8 cellular contexts compared by ENCODE assay signal in the genomic region with DNA sequence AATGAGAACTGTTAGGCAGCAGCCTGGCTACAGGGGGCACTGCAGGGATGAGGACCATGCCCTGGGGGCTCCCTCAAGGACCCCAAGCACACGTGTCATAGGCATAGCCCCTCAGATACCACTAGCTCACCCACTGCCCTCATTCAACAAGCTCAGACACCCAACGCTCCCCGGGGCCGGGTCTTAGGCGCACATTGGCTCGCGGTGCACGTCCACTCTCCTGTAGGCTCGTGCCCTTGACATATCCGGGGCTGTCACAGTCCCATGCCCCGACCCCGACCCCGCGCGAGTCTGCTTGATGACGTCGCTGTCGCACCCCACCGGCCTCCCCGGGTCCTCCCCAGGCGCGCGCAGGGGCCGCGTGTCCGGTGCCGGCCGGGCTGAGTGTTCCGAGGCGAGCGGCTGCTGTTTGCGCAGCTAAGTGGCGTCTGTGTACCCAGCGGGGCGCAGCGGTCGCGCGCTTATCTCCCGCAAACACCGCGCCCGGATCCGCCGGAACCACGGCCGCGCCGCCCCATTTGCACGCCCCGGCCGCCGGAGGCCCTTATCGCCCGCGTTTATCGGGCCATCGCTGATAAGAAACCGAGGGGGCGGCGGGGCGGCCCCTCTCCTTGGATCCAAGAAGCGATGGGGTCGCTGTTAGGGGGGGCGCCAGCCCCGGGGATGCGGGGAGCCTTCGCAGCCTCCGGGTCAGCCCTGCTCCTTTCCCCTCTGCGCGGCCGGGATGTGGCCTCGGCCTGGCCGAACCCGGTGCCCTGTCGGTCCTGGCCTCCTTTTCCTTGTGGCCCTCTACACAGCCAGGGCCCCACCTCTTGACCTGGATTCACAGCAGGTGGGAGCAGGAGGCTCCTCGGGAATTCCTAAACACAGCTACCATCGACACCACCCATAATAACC. TPM values are rescaled to one million over a fixed set of nuclear protein-coding genes. Genes with fewer than 3 reads are reported as not detected.
DNase-seq lines count a peak whose midpoint lies in the region; ATAC-seq, FAIRE-seq and TF ChIP-seq lines count a peak whose summit lies in the region.

No MANE protein-coding gene starts in this region.

- H3K4me1 ChIP-seq in HepG2 (ENCODE audit: insufficient read depth, low read length) (peaks cover 23% of the 10 kb centered on the region), thyroid gland (peaks cover 22 to 36% of the 10 kb centered on the region in 2 donors)

- H3K4me1 Mint-ChIP-seq in activated CD4-positive, alpha-beta memory T cell treated with anti-CD3 and anti-CD28 coated beads, Interleukin-2, amount 10 ng/mL, durations not matched to agents 7 days and 5 days, result peaks cover 20% of the 10 kb centered on the region
- no peaks in the 10 kb centered on the region for H3K4me1 Mint-ChIP-seq in activated CD4-positive, alpha-beta memory T cell treated with anti-CD3 and anti-CD28 coated beads for 36 hours (ENCODE audit: low read depth)

- peaks cover 64% of the 10 kb centered on the region for H3K27me3 Mint-ChIP-seq in activated CD4-positive, alpha-beta memory T cell treated with anti-CD3 and anti-CD28 coated beads, Interleukin-2, amount 10 ng/mL, durations not matched to agents 7 days and 5 days
- H3K27me3 Mint-ChIP-seq in activated CD4-positive, alpha-beta memory T cell treated with anti-CD3 and anti-CD28 coated beads for 36 hours, result peaks cover 29% of the 10 kb centered on the region

- no peaks in the 10 kb centered on the region for H3K79me2 ChIP-seq in HepG2 (ENCODE audit: insufficient read depth, low read length)

- no peaks in the 10 kb centered on the region for H3K9me3 Mint-ChIP-seq in activated CD4-positive, alpha-beta memory T cell treated with anti-CD3 and anti-CD28 coated beads, Interleukin-2, amount 10 ng/mL, durations not matched to agents 7 days and 5 days
- H3K9me3 Mint-ChIP-seq in activated CD4-positive, alpha-beta memory T cell treated with anti-CD3 and anti-CD28 coated beads for 36 hours, result no peaks in the 10 kb centered on the region

- H2AFZ ChIP-seq in HepG2 (ENCODE audit: low read length), result no peak overlapping the region

- TF ChIP-seq POLR2A in HepG2 (IDR thresholded peaks at IDR 0.05; ENCODE audit: insufficient read depth in 1 of 2, low read depth in 2 of 2, low read length in 2 of 2) (no peak), thyroid gland (IDR thresholded peaks at IDR 0.05) (peak in 1 of 2 donors; percentile 55)

- peak; percentile 93 for ATAC-seq in HepG2
- ATAC-seq in HG03175 (IDR thresholded peaks at IDR 0.05; ENCODE audit: unreplicated experiment), result no peak

- POLR2A ChIA-PET in activated CD4-positive, alpha-beta memory T cell treated with anti-CD3 and anti-CD28 coated beads, Interleukin-2, amount 10 ng/mL, durations not matched to agents 7 days and 5 days (lab: Charles Lee), result no interaction called here
- POLR2A ChIA-PET in activated CD4-positive, alpha-beta memory T cell treated with anti-CD3 and anti-CD28 coated beads for 36 hours (lab: Charles Lee), result interaction anchor here (0.9 kb wide), 1 partner anchor 12 kb away, joined by 3 read pairs; no protein-coding TSS in a partner anchor
- POLR2A ChIA-PET in HepG2 (lab: Yijun Ruan, JAX), result interaction anchor here (1.2 to 2.2 kb wide), 3 partner anchors 10 to 18 kb away, joined by 5 to 15 read pairs (median 5); no protein-coding TSS in a partner anchor

- H3K4me3 Mint-ChIP-seq in activated CD4-positive, alpha-beta memory T cell treated with anti-CD3 and anti-CD28 coated beads, Interleukin-2, amount 10 ng/mL, durations not matched to agents 7 days and 5 days, result no peak overlapping the region
- no peak overlapping the region for H3K4me3 Mint-ChIP-seq in activated CD4-positive, alpha-beta memory T cell treated with anti-CD3 and anti-CD28 coated beads for 36 hours

- no peaks in the 10 kb centered on the region for H3K36me3 ChIP-seq in HepG2 (replicated peaks in 1 of 2; ENCODE audit: control insufficient read depth in 1 of 2, insufficient read depth in 2 of 2, low read length in 2 of 2)
- H3K36me3 ChIP-seq in thyroid gland, result no peaks in the 10 kb centered on the region

- H3K4me2 ChIP-seq in HepG2 (ENCODE audit: low read depth, low read length), result peak overlapping the region; percentile 86

- intact Hi-C loops in activated CD4-positive, alpha-beta memory T cell treated with anti-CD3 and anti-CD28 coated beads for 36 hours (cut with micrococcal nuclease), result no loop called here
- intact Hi-C loops in HepG2 (cut with micrococcal nuclease; ENCODE audit: unreplicated experiment) (no loop called here), thyroid gland (cut with DNase I) (no loop called here)

- H3K4me3 ChIP-seq in astrocyte of the cerebellum (ENCODE audit: low read depth, low read length) (peak overlapping the region; percentile 30), HepG2 (replicated peaks in 1 of 3; ENCODE audit: insufficient read depth in 1 of 3, low read depth in 2 of 3, low read length in 3 of 3) (peak overlapping the region; percentile 41 to 72 (median 51)), thyroid gland (replicated peaks in 1 of 3) (peak overlapping the region in 1 of 3 donors; percentile 31)

- TF ChIP-seq RAD21 in HepG2 (CRISPR knock-in tag; IDR thresholded peaks at IDR 0.05), result peak; percentile 10; the same call in 1 of the 2 replicates

- no peak for FAIRE-seq in HepG2 (lab: Jason Lieb, UNC)

- H3K9me3 ChIP-seq in HepG2 (ENCODE audit: low read length) (no peaks in the 10 kb centered on the region), thyroid gland (no peaks in the 10 kb centered on the region)

- in situ Hi-C loops in astrocyte of the cerebellum (cut with HindIII; ENCODE audit: low sequenced_read_pairs), result no loop called here
- in situ Hi-C loops in HepG2 (cut with HindIII; ENCODE audit: extremely low pct_ligation_motif_present, low pct_unique_long_range_greater_than_20kb), result no loop called here

- no peak overlapping the region for H3K27ac Mint-ChIP-seq in activated CD4-positive, alpha-beta memory T cell treated with anti-CD3 and anti-CD28 coated beads, Interleukin-2, amount 10 ng/mL, durations not matched to agents 7 days and 5 days
- H3K27ac Mint-ChIP-seq in activated CD4-positive, alpha-beta memory T cell treated with anti-CD3 and anti-CD28 coated beads for 36 hours, result no peak overlapping the region

- no peaks in the 10 kb centered on the region for H3K36me3 Mint-ChIP-seq in activated CD4-positive, alpha-beta memory T cell treated with anti-CD3 and anti-CD28 coated beads, Interleukin-2, amount 10 ng/mL, durations not matched to agents 7 days and 5 days (ENCODE audit: low read depth)
- no peaks in the 10 kb centered on the region for H3K36me3 Mint-ChIP-seq in activated CD4-positive, alpha-beta memory T cell treated with anti-CD3 and anti-CD28 coated beads for 36 hours

- 2% methylated on average over 20 of the region's 78 CpGs for whole genome bisulfite sequencing in HepG2 (ENCODE audit: low lambda C conversion rate)
- 3 to 12% methylated on average over 16 to 45 of the region's 78 CpGs for WGBS in thyroid gland, 2 donors

- TF ChIP-seq EP300 in HepG2 (IDR thresholded peaks at IDR 0.05; ENCODE audit: low read depth in 2 of 2, low read length in 2 of 2) (peak in 1 of 2 experiments; percentile 77; a peak in 2 of 4 replicates), HepG2 (CRISPR knock-in tag; IDR thresholded peaks at IDR 0.05; ENCODE audit: borderline replicate concordance) (peak; percentile 81; the same call in 1 of the 2 replicates)

- peak overlapping the region; percentile 42; the same call in 1 of the 2 replicates for H3K9ac ChIP-seq in HepG2 (ENCODE audit: insufficient read depth, low read depth, low read length)

- peak; percentile 21 for DNase-seq in activated CD4-positive, alpha-beta memory T cell treated with anti-CD3 and anti-CD28 coated beads, Interleukin-2, amount 10 ng/mL, durations not matched to agents 7 days and 5 days
- DNase-seq in activated CD4-positive, alpha-beta memory T cell treated with anti-CD3 and anti-CD28 coated beads for 36 hours, result no peak
- no peak for DNase-seq in astrocyte of the cerebellum (ENCODE audit: low read depth)
- DNase-seq in HepG2 (ENCODE audit: low spot score), result peak; percentile 67
- peak; percentile 67 to 68 for DNase-seq in thyroid gland
- no peak for DNase-seq in dedifferentiated amniotic fluid mesenchymal stem cell (ENCODE audit: extremely low spot score)
- DNase-seq in AML-193 (lab: John Stamatoyannopoulos, UW), result no peak

- peak; percentile 28 for TF ChIP-seq CTCF in astrocyte of the cerebellum (IDR thresholded peaks at IDR 0.05; ENCODE audit: low read depth, low read length, missing control alignments)
- TF ChIP-seq CTCF in HepG2 (CRISPR knock-in tag; IDR thresholded peaks at IDR 0.05), result peak; percentile 60
- peak in 4 of 6 experiments; percentile 13 to 44 (median 38) for TF ChIP-seq CTCF in thyroid gland (IDR thresholded peaks at IDR 0.05)

- no peaks in the 10 kb centered on the region for H4K20me1 ChIP-seq in HepG2 (ENCODE audit: insufficient read depth, low read length)

- BruUV-seq in HepG2 (replicated peaks; lab: Mats Ljungman, UMichigan), result no TSS peak

- H3K27ac ChIP-seq in HepG2 (ENCODE audit: extremely low read length, insufficient read depth, low read length), result no peak overlapping the region
- peak overlapping the region; percentile 7 to 91 (median 80) for H3K27ac ChIP-seq in thyroid gland

- H3K27me3 ChIP-seq in HepG2 (ENCODE audit: control insufficient read depth in 1 of 2, insufficient read depth in 2 of 2, low read length in 2 of 2) (peaks cover 6 to 79% of the 10 kb centered on the region in 2 experiments), thyroid gland (no peaks in the 10 kb centered on the region)

- CTCF ChIA-PET in activated CD4-positive, alpha-beta memory T cell treated with anti-CD3 and anti-CD28 coated beads, Interleukin-2, amount 10 ng/mL, durations not matched to agents 7 days and 5 days (lab: Charles Lee), result interaction anchor here (0.6 to 1.4 kb wide), 2 partner anchors 14 to 198 kb away, joined by 3 to 5 read pairs; no protein-coding TSS in a partner anchor
- CTCF ChIA-PET in activated CD4-positive, alpha-beta memory T cell treated with anti-CD3 and anti-CD28 coated beads for 36 hours (lab: Charles Lee), result interaction anchor here (1.0 to 2.5 kb wide), 5 partner anchors 10 to 137 kb away, joined by 3 to 9 read pairs (median 3); partner anchors contain the start of gene CD300LG
- CTCF ChIA-PET in HepG2 (lab: Yijun Ruan, JAX; ENCODE audit: low intra/inter-chr PET ratio, low total read pairs), result interaction anchor here (1.1 kb wide), 1 partner anchor 40 kb away, joined by 4 read pairs; no protein-coding TSS in a partner anchor

RNA-seq across cellular contexts. Expression of gene NAGS, which starts 20.7 kb away (rescaled TPM):
- 1 to 10 TPM; 1.5 TPM for total RNA-seq in activated CD4-positive, alpha-beta memory T cell treated with anti-CD3 and anti-CD28 coated beads, Interleukin-2, amount 10 ng/mL, durations not matched to agents 7 days and 5 days
- total RNA-seq in activated CD4-positive, alpha-beta memory T cell treated with anti-CD3 and anti-CD28 coated beads for 36 hours, result 1 to 10 TPM; 1.5 to 1.7 TPM
- total RNA-seq in HepG2 (2016; rRNA removed; fragmentation: Illumina TruSeq; extraction: Trizol), result 3.0 and 4.3 TPM in 2 replicates
- 1.2 TPM in 2 replicates for total RNA-seq in HepG2 (2016; cell fraction: cytosol; rRNA removed; fragmentation: Illumina TruSeq; extraction: Trizol; ENCODE audit: low read depth)
- 2.8 and 4.3 TPM in 2 replicates for total RNA-seq in HepG2 (2016; cell fraction: insoluble cytoplasmic fraction; rRNA removed; fragmentation: Illumina TruSeq; extraction: Trizol)
- 2.2 and 2.3 TPM in 2 replicates for total RNA-seq in HepG2 (2016; cell fraction: membrane; rRNA removed; fragmentation: Illumina TruSeq; extraction: Trizol)
- total RNA-seq in HepG2 (2016; cell fraction: nucleus; rRNA removed; fragmentation: Illumina TruSeq; extraction: Trizol), result 2.6 and 2.8 TPM in 2 replicates
- polyA plus RNA-seq in HepG2 (2011; rRNA removed), result 5.1 and 10.3 TPM in 2 replicates
- 5.9 and 6.6 TPM in 2 replicates for polyA plus RNA-seq in HepG2 (2011; cell fraction: cytosol; rRNA removed)
- polyA plus RNA-seq in HepG2 (2011; cell fraction: nucleus; rRNA removed), result 13.6 and 19.6 TPM in 2 replicates
- 2.8 and 7.9 TPM in 2 replicates for polyA plus RNA-seq in HepG2 (2012)
- polyA plus RNA-seq in HepG2 (2016; cell fraction: cytosol; fragmentation: Illumina TruSeq; extraction: Trizol; ENCODE audit: low read depth), result 0.93 and 1.1 TPM in 2 replicates
- 2.4 and 3.6 TPM in 2 replicates for polyA plus RNA-seq in HepG2 (2016; cell fraction: insoluble cytoplasmic fraction; fragmentation: Illumina TruSeq; extraction: Trizol; ENCODE audit: low read depth)
- 1.6 and 1.8 TPM in 2 replicates for polyA plus RNA-seq in HepG2 (2016; cell fraction: membrane; fragmentation: Illumina TruSeq; extraction: Trizol; ENCODE audit: low read depth)
- polyA plus RNA-seq in HepG2 (2016; cell fraction: nucleus; fragmentation: Illumina TruSeq; extraction: Trizol; ENCODE audit: insufficient read depth, low read depth), result 5.8 and 5.9 TPM in 2 replicates
- polyA minus RNA-seq in HepG2 (2011; rRNA and poly(A)+ RNA removed; ENCODE audit: low replicate concordance), result 0.82 and 14.6 TPM in 2 replicates
- 4.7 and 6.5 TPM in 2 replicates for polyA minus RNA-seq in HepG2 (2011; cell fraction: cytosol; rRNA and poly(A)+ RNA removed)
- polyA minus RNA-seq in HepG2 (2011; cell fraction: nucleus; rRNA and poly(A)+ RNA removed), result 4.0 and 9.2 TPM in 2 replicates
- total RNA-seq in thyroid gland, result 10 to 100 TPM; 11.9 to 19.2 (median 14.5) TPM

RNA-seq across cellular contexts. Expression of gene PYY, which starts 30.0 kb away (rescaled TPM):
- total RNA-seq in activated CD4-positive, alpha-beta memory T cell treated with anti-CD3 and anti-CD28 coated beads, Interleukin-2, amount 10 ng/mL, durations not matched to agents 7 days and 5 days, result not detected
- not detected for total RNA-seq in activated CD4-positive, alpha-beta memory T cell treated with anti-CD3 and anti-CD28 coated beads for 36 hours
- total RNA-seq in HepG2 (2016; rRNA removed; fragmentation: Illumina TruSeq; extraction: Trizol), result not detected in 2 replicates
- total RNA-seq in HepG2 (2016; cell fraction: cytosol; rRNA removed; fragmentation: Illumina TruSeq; extraction: Trizol; ENCODE audit: low read depth), result not detected in 2 replicates
- not detected in 2 replicates for total RNA-seq in HepG2 (2016; cell fraction: insoluble cytoplasmic fraction; rRNA removed; fragmentation: Illumina TruSeq; extraction: Trizol)
- not detected in 2 replicates for total RNA-seq in HepG2 (2016; cell fraction: membrane; rRNA removed; fragmentation: Illumina TruSeq; extraction: Trizol)
- not detected in 2 replicates for total RNA-seq in HepG2 (2016; cell fraction: nucleus; rRNA removed; fragmentation: Illumina TruSeq; extraction: Trizol)
- polyA plus RNA-seq in HepG2 (2011; rRNA removed), result 0.24 and 0.25 TPM in 2 replicates
- polyA plus RNA-seq in HepG2 (2011; cell fraction: cytosol; rRNA removed), result 0.21 and 0.30 TPM in 2 replicates
- 1.1 and 1.2 TPM in 2 replicates for polyA plus RNA-seq in HepG2 (2011; cell fraction: nucleus; rRNA removed)
- 0.32 TPM in 1 of 2 replicates, not detected in the other for polyA plus RNA-seq in HepG2 (2012)
- not detected in 2 replicates for polyA plus RNA-seq in HepG2 (2016; cell fraction: cytosol; fragmentation: Illumina TruSeq; extraction: Trizol; ENCODE audit: low read depth)
- not detected in 2 replicates for polyA plus RNA-seq in HepG2 (2016; cell fraction: insoluble cytoplasmic fraction; fragmentation: Illumina TruSeq; extraction: Trizol; ENCODE audit: low read depth)
- polyA plus RNA-seq in HepG2 (2016; cell fraction: membrane; fragmentation: Illumina TruSeq; extraction: Trizol; ENCODE audit: low read depth), result not detected in 2 replicates
- polyA plus RNA-seq in HepG2 (2016; cell fraction: nucleus; fragmentation: Illumina TruSeq; extraction: Trizol; ENCODE audit: insufficient read depth, low read depth), result not detected in 2 replicates
- not detected in 2 replicates for polyA minus RNA-seq in HepG2 (2011; rRNA and poly(A)+ RNA removed; ENCODE audit: low replicate concordance)
- polyA minus RNA-seq in HepG2 (2011; cell fraction: cytosol; rRNA and poly(A)+ RNA removed), result not detected in 2 replicates
- polyA minus RNA-seq in HepG2 (2011; cell fraction: nucleus; rRNA and poly(A)+ RNA removed), result not detected in 2 replicates
- total RNA-seq in thyroid gland, result 1 to 10 TPM in 1 of 4 donors, not detected in 3; 2.2 TPM

RNA-seq across cellular contexts. Expression of gene TMEM101, which starts 31.0 kb away (rescaled TPM):
- 10 to 100 TPM; 32.2 to 35.5 TPM for total RNA-seq in activated CD4-positive, alpha-beta memory T cell treated with anti-CD3 and anti-CD28 coated beads, Interleukin-2, amount 10 ng/mL, durations not matched to agents 7 days and 5 days
- 10 to 100 TPM; 27.6 to 28.2 TPM for total RNA-seq in activated CD4-positive, alpha-beta memory T cell treated with anti-CD3 and anti-CD28 coated beads for 36 hours
- total RNA-seq in HepG2 (2016; rRNA removed; fragmentation: Illumina TruSeq; extraction: Trizol) (50.0 and 72.0 TPM in 2 replicates), thyroid gland (10 to 100 TPM; 33.6 to 56.9 (median 45.0) TPM)
- 24.7 and 30.5 TPM in 2 replicates for total RNA-seq in HepG2 (2016; cell fraction: cytosol; rRNA removed; fragmentation: Illumina TruSeq; extraction: Trizol; ENCODE audit: low read depth)
- 50.9 and 73.7 TPM in 2 replicates for total RNA-seq in HepG2 (2016; cell fraction: insoluble cytoplasmic fraction; rRNA removed; fragmentation: Illumina TruSeq; extraction: Trizol)
- 58.1 and 63.3 TPM in 2 replicates for total RNA-seq in HepG2 (2016; cell fraction: membrane; rRNA removed; fragmentation: Illumina TruSeq; extraction: Trizol)
- total RNA-seq in HepG2 (2016; cell fraction: nucleus; rRNA removed; fragmentation: Illumina TruSeq; extraction: Trizol), result 55.2 and 61.0 TPM in 2 replicates
- 100 and 107 TPM in 2 replicates for polyA plus RNA-seq in HepG2 (2011; rRNA removed)
- 128 and 161 TPM in 2 replicates for polyA plus RNA-seq in HepG2 (2011; cell fraction: cytosol; rRNA removed)
- 53.5 and 60.7 TPM in 2 replicates for polyA plus RNA-seq in HepG2 (2011; cell fraction: nucleus; rRNA removed)
- 65.5 and 74.9 TPM in 2 replicates for polyA plus RNA-seq in HepG2 (2012)
- polyA plus RNA-seq in HepG2 (2016; cell fraction: cytosol; fragmentation: Illumina TruSeq; extraction: Trizol; ENCODE audit: low read depth), result 19.8 and 21.2 TPM in 2 replicates
- polyA plus RNA-seq in HepG2 (2016; cell fraction: insoluble cytoplasmic fraction; fragmentation: Illumina TruSeq; extraction: Trizol; ENCODE audit: low read depth), result 35.3 and 36.8 TPM in 2 replicates
- polyA plus RNA-seq in HepG2 (2016; cell fraction: membrane; fragmentation: Illumina TruSeq; extraction: Trizol; ENCODE audit: low read depth), result 39.0 and 44.1 TPM in 2 replicates
- polyA plus RNA-seq in HepG2 (2016; cell fraction: nucleus; fragmentation: Illumina TruSeq; extraction: Trizol; ENCODE audit: insufficient read depth, low read depth), result 68.4 and 69.1 TPM in 2 replicates
- 52.0 and 233 TPM in 2 replicates for polyA minus RNA-seq in HepG2 (2011; rRNA and poly(A)+ RNA removed; ENCODE audit: low replicate concordance)
- 45.2 and 52.9 TPM in 2 replicates for polyA minus RNA-seq in HepG2 (2011; cell fraction: cytosol; rRNA and poly(A)+ RNA removed)
- polyA minus RNA-seq in HepG2 (2011; cell fraction: nucleus; rRNA and poly(A)+ RNA removed), result 37.7 and 38.3 TPM in 2 replicates

RNA-seq across cellular contexts. Expression of gene PPY, which starts 41.5 kb away (rescaled TPM):
- total RNA-seq in activated CD4-positive, alpha-beta memory T cell treated with anti-CD3 and anti-CD28 coated beads, Interleukin-2, amount 10 ng/mL, durations not matched to agents 7 days and 5 days, result not detected
- under 1 TPM in 1 of 2 experiments, not detected in 1; 0.90 TPM for total RNA-seq in activated CD4-positive, alpha-beta memory T cell treated with anti-CD3 and anti-CD28 coated beads for 36 hours
- total RNA-seq in HepG2 (2016; rRNA removed; fragmentation: Illumina TruSeq; extraction: Trizol) (not detected in 2 replicates), thyroid gland (not detected)
- not detected in 2 replicates for total RNA-seq in HepG2 (2016; cell fraction: cytosol; rRNA removed; fragmentation: Illumina TruSeq; extraction: Trizol; ENCODE audit: low read depth)
- total RNA-seq in HepG2 (2016; cell fraction: insoluble cytoplasmic fraction; rRNA removed; fragmentation: Illumina TruSeq; extraction: Trizol), result not detected in 2 replicates
- total RNA-seq in HepG2 (2016; cell fraction: membrane; rRNA removed; fragmentation: Illumina TruSeq; extraction: Trizol), result not detected in 2 replicates
- not detected in 2 replicates for total RNA-seq in HepG2 (2016; cell fraction: nucleus; rRNA removed; fragmentation: Illumina TruSeq; extraction: Trizol)
- not detected in 2 replicates for polyA plus RNA-seq in HepG2 (2011; rRNA removed)
- 0.21 TPM in 1 of 2 replicates, not detected in the other for polyA plus RNA-seq in HepG2 (2011; cell fraction: cytosol; rRNA removed)
- not detected in 2 replicates for polyA plus RNA-seq in HepG2 (2011; cell fraction: nucleus; rRNA removed)
- not detected in 2 replicates for polyA plus RNA-seq in HepG2 (2012)
- polyA plus RNA-seq in HepG2 (2016; cell fraction: cytosol; fragmentation: Illumina TruSeq; extraction: Trizol; ENCODE audit: low read depth), result not detected in 2 replicates
- not detected in 2 replicates for polyA plus RNA-seq in HepG2 (2016; cell fraction: insoluble cytoplasmic fraction; fragmentation: Illumina TruSeq; extraction: Trizol; ENCODE audit: low read depth)
- not detected in 2 replicates for polyA plus RNA-seq in HepG2 (2016; cell fraction: membrane; fragmentation: Illumina TruSeq; extraction: Trizol; ENCODE audit: low read depth)
- not detected in 2 replicates for polyA plus RNA-seq in HepG2 (2016; cell fraction: nucleus; fragmentation: Illumina TruSeq; extraction: Trizol; ENCODE audit: insufficient read depth, low read depth)
- not detected in 2 replicates for polyA minus RNA-seq in HepG2 (2011; rRNA and poly(A)+ RNA removed; ENCODE audit: low replicate concordance)
- not detected in 2 replicates for polyA minus RNA-seq in HepG2 (2011; cell fraction: cytosol; rRNA and poly(A)+ RNA removed)
- polyA minus RNA-seq in HepG2 (2011; cell fraction: nucleus; rRNA and poly(A)+ RNA removed), result not detected in 2 replicates

Comparison
In these comparisons a context has a peak if more than half of its experiments do, and no peak if none do; other contexts are left out.
1. DNase-seq: peak in activated CD4-positive, alpha-beta memory T cell treated with anti-CD3 and anti-CD28 coated beads, Interleukin-2, amount 10 ng/mL, durations not matched to agents 7 days and 5 days (single experiment), HepG2 (single experiment) and thyroid gland (2 of 2); none in activated CD4-positive, alpha-beta memory T cell treated with anti-CD3 and anti-CD28 coated beads for 36 hours (single experiment), astrocyte of the cerebellum (single experiment), dedifferentiated amniotic fluid mesenchymal stem cell (single experiment) and AML-193 (0 of 2).
2. Peak in every context shown above with its lines, with median percentiles within 50 percentile points of each other: CTCF ChIP-seq.